Comparison of ENCODE assay signal across 9 cellular contexts in the genomic region with DNA sequence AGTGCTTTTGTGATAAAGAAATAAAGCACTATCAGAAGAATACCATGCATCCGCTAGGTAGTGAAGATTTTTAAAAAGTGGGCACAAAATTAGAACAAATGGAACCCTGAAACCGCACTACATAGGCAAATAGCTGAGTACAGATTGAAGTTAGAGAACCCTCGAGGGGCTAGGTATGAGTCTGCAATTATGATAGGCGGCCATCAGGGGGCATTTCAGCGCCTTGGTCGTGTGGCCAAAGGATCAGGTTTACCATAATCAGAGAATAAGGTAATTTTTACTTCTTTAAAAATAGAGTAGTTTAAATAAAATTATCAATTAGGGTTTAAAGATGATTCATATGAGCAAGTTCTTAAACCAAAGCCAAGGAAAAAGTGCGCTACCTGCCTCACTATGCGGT.
DNase-seq lines count a peak whose midpoint lies in the region; ATAC-seq, FAIRE-seq and TF ChIP-seq lines count a peak whose summit lies in the region.
"Had no signal": no experiment of that assay in that cellular context is flagged by ENCODE, and none has a peak within 500 bp of the region (broad histone marks: within the 10 kb centered on the region; RNA-seq: fewer than 3 reads in every experiment).

No MANE protein-coding gene starts in this region.

- H3K36me3 ChIP-seq in mucosa of descending colon (ENCODE audit: low read depth), result no peaks in the 10 kb centered on the region

- no peak overlapping the region for H3K27ac Mint-ChIP-seq in activated naive CD4-positive, alpha-beta T cell treated with anti-CD3 and anti-CD28 coated beads, Interleukin-2, amount 10 ng/mL, durations not matched to agents 7 days and 5 days

- no peaks in the 10 kb centered on the region for H3K27me3 Mint-ChIP-seq in activated naive CD4-positive, alpha-beta T cell treated with anti-CD3 and anti-CD28 coated beads, Interleukin-2, amount 10 ng/mL, durations not matched to agents 7 days and 5 days

- H3K27ac ChIP-seq in HL-60 (replicated peaks), result no peak overlapping the region
- H3K27ac ChIP-seq: SK-N-MC had no signal

- TF ChIP-seq POLR2A in GM12892 (IDR thresholded peaks at IDR 0.05; ENCODE audit: low read depth, low read length), result no peak

- no peak for DNase-seq in D721Med (ENCODE audit: insufficient read length, low spot score)
- peak; percentile 3 to 4 for DNase-seq in HL-60 (ENCODE audit: low read depth in 1 of 2, low spot score in 1 of 2)
- DNase-seq in activated naive CD4-positive, alpha-beta T cell treated with anti-CD3 and anti-CD28 coated beads, Interleukin-2, amount 10 ng/mL, durations not matched to agents 7 days and 5 days, result peak; percentile 37
- no peak for DNase-seq in mucosa of descending colon
- DNase-seq in DMS79 (lab: John Stamatoyannopoulos, UW), result no peak
- no peak for DNase-seq in NCI-H1105 treated with DMSO at 0.1 percent for 48 hours (lab: John Stamatoyannopoulos, UW)
- no peak for DNase-seq in GM12892 (ENCODE audit: insufficient read length)

- no peaks in the 10 kb centered on the region for H3K27me3 ChIP-seq in HL-60 (ENCODE audit: insufficient read depth, poor library complexity, severe bottlenecking)

- H3K36me3 Mint-ChIP-seq in activated naive CD4-positive, alpha-beta T cell treated with anti-CD3 and anti-CD28 coated beads, Interleukin-2, amount 10 ng/mL, durations not matched to agents 7 days and 5 days, result no peaks in the 10 kb centered on the region

- ATAC-seq in mucosa of descending colon (no peak), GM19023 (IDR thresholded peaks at IDR 0.05; ENCODE audit: unreplicated experiment) (no peak)

- CTCF ChIA-PET in activated naive CD4-positive, alpha-beta T cell treated with anti-CD3 and anti-CD28 coated beads, Interleukin-2, amount 10 ng/mL, durations not matched to agents 7 days and 5 days (lab: Charles Lee), result interaction anchor here (1.0 to 3.4 kb wide), 3 partner anchors 23 to 409 kb away, joined by 3 to 19 read pairs (median 5); no protein-coding TSS in a partner anchor

- H3K4me3 ChIP-seq in HL-60 (replicated peaks; ENCODE audit: insufficient read depth, low read length) (no peak overlapping the region), mucosa of descending colon (no peak overlapping the region)
- H3K4me3 ChIP-seq: SK-N-MC had no signal

- no peaks in the 10 kb centered on the region for H3K4me1 ChIP-seq in mucosa of descending colon (ENCODE audit: low read depth)

- TF ChIP-seq CTCF in D721Med (IDR thresholded peaks at IDR 0.05; ENCODE audit: insufficient read depth, missing control alignments), result peak; percentile 49
- TF ChIP-seq CTCF in HL-60 (IDR thresholded peaks at IDR 0.05; ENCODE audit: insufficient read depth, low read length), result peak; percentile 8
- peak; percentile 7 for TF ChIP-seq CTCF in mucosa of descending colon (IDR thresholded peaks at IDR 0.05)

- intact Hi-C loops in mucosa of descending colon (cut with DNase I, micrococcal nuclease), result no loop called here

- H3K4me1 Mint-ChIP-seq in activated naive CD4-positive, alpha-beta T cell treated with anti-CD3 and anti-CD28 coated beads, Interleukin-2, amount 10 ng/mL, durations not matched to agents 7 days and 5 days, result no peaks in the 10 kb centered on the region

- H3K9me3 Mint-ChIP-seq in activated naive CD4-positive, alpha-beta T cell treated with anti-CD3 and anti-CD28 coated beads, Interleukin-2, amount 10 ng/mL, durations not matched to agents 7 days and 5 days, result no peaks in the 10 kb centered on the region

- no peaks in the 10 kb centered on the region for H3K9me3 ChIP-seq in mucosa of descending colon

- no peak overlapping the region for H3K4me3 Mint-ChIP-seq in activated naive CD4-positive, alpha-beta T cell treated with anti-CD3 and anti-CD28 coated beads, Interleukin-2, amount 10 ng/mL, durations not matched to agents 7 days and 5 days

- FAIRE-seq in D721Med (lab: Jason Lieb, UNC) (no peak), GM12892 (lab: Jason Lieb, UNC) (no peak)

Comparison
In these comparisons a context has a peak if more than half of its experiments do, and no peak if none do; other contexts are left out.
1. DNase-seq: peak in HL-60 (2 of 2) and activated naive CD4-positive, alpha-beta T cell treated with anti-CD3 and anti-CD28 coated beads, Interleukin-2, amount 10 ng/mL, durations not matched to agents 7 days and 5 days (single experiment); none in D721Med (single experiment), mucosa of descending colon (0 of 3), DMS79 (single experiment), NCI-H1105 treated with DMSO at 0.1 percent for 48 hours (single experiment) and GM12892 (single experiment).
2. Peak in every context shown above with its lines, with median percentiles within 50 percentile points of each other: CTCF ChIP-seq.